ENCODE assay signal across 8 cellular contexts in genomic region chr1:178725603-178726517, GRCh38. TPM values are rescaled to one million over a fixed set of nuclear protein-coding genes. Genes with fewer than 3 reads are reported as not detected.
DNase-seq lines count a peak whose midpoint lies in the region; ATAC-seq and TF ChIP-seq lines count a peak whose summit lies in the region.

No MANE protein-coding gene starts in this region.

- DNase-seq in AG09319 (ENCODE audit: extremely low read depth, low read depth), result peak; percentile 48
- peak; percentile 79 for DNase-seq in NCI-H510A treated with DMSO at 0.1 percent for 48 hours (lab: John Stamatoyannopoulos, UW)
- peak; percentile 67 for DNase-seq in activated CD4-positive, alpha-beta memory T cell treated with anti-CD3 and anti-CD28 coated beads for 36 hours
- peak; percentile 83 to 94 (median 92) for DNase-seq in right lobe of liver
- peak; percentile 3 to 25 (median 11) for DNase-seq in stimulated activated CD4-positive, alpha-beta T cell treated with anti-CD3 and anti-CD28 coated beads, TNF-alpha, amount 100 ng/mL, for 1 hour (ENCODE audit: low read depth in 3 of 3, low spot score in 1 of 3)

- H3K27ac Mint-ChIP-seq in activated CD4-positive, alpha-beta memory T cell treated with anti-CD3 and anti-CD28 coated beads for 36 hours, result no peak overlapping the region

- peak overlapping the region; percentile 76 for H3K4me3 ChIP-seq in ectodermal cell (ENCODE audit: insufficient read depth, low read depth, low read length)
- peak overlapping the region; percentile 80 to 83 (median 83) for H3K4me3 ChIP-seq in right lobe of liver

- peak overlapping the region; percentile 78 for H3K4me3 Mint-ChIP-seq in activated CD4-positive, alpha-beta memory T cell treated with anti-CD3 and anti-CD28 coated beads for 36 hours

- peaks cover 12% of the 10 kb centered on the region for H3K4me1 ChIP-seq in ectodermal cell (ENCODE audit: control insufficient read depth, insufficient read depth, low read length)
- peaks cover 0 to 12% (median 0%) of the 10 kb centered on the region in 4 donors for H3K4me1 ChIP-seq in right lobe of liver

- POLR2A ChIA-PET in activated CD4-positive, alpha-beta memory T cell treated with anti-CD3 and anti-CD28 coated beads for 36 hours (lab: Charles Lee), result interaction anchor here (0.5 kb wide), 1 partner anchor 193 kb away, joined by 3 read pairs; no protein-coding TSS in a partner anchor

- CTCF ChIA-PET in activated CD4-positive, alpha-beta memory T cell treated with anti-CD3 and anti-CD28 coated beads for 36 hours (lab: Charles Lee), result interaction anchor here (0.6 to 1.3 kb wide), 5 partner anchors 8 to 164 kb away, joined by 3 to 5 read pairs (median 3); no protein-coding TSS in a partner anchor

- H3K36me3 Mint-ChIP-seq in activated CD4-positive, alpha-beta memory T cell treated with anti-CD3 and anti-CD28 coated beads for 36 hours, result no peaks in the 10 kb centered on the region

- no peaks in the 10 kb centered on the region for H3K9me3 ChIP-seq in ectodermal cell (ENCODE audit: control insufficient read depth, low read length)
- no peaks in the 10 kb centered on the region for H3K9me3 ChIP-seq in right lobe of liver

- H3K36me3 ChIP-seq in ectodermal cell (ENCODE audit: control insufficient read depth, insufficient read depth, low read length), result no peaks in the 10 kb centered on the region
- no peaks in the 10 kb centered on the region for H3K36me3 ChIP-seq in right lobe of liver

- H3K27ac ChIP-seq in ectodermal cell (ENCODE audit: insufficient read depth, low read depth, low read length, poor library complexity, severe bottlenecking) (peak overlapping the region; percentile 79), right lobe of liver (peak overlapping the region; percentile 94 to 96 (median 96))

- 0% methylated on average over 76 of the region's 76 CpGs for WGBS in ectodermal cell, 2 experiments
- under 1% methylated on average over 16 of the region's 76 CpGs for WGBS in right lobe of liver (ENCODE audit: insufficient coverage, low coverage, low lambda C conversion rate, missing lambda C conversion rate)

- peak; percentile 11; the same call in 1 of the 2 replicates for TF ChIP-seq CTCF in AG09319 (IDR thresholded peaks at IDR 0.05; ENCODE audit: low read depth, low read length)
- peak in 1 of 4 donors; percentile 20 for TF ChIP-seq CTCF in right lobe of liver (IDR thresholded peaks at IDR 0.05)

- H3K27me3 ChIP-seq in ectodermal cell (ENCODE audit: control insufficient read depth, insufficient read depth, low read length, poor library complexity, severe bottlenecking), result peaks cover 14% of the 10 kb centered on the region
- H3K27me3 ChIP-seq in right lobe of liver, result no peaks in the 10 kb centered on the region

- intact Hi-C loops in activated CD4-positive, alpha-beta memory T cell treated with anti-CD3 and anti-CD28 coated beads for 36 hours (cut with micrococcal nuclease), result loop anchor here (2.0 to 5.0 kb wide), 3 partner anchors 183 to 641 kb away; partner anchors contain the start of gene AXDND1
- intact Hi-C loops in right lobe of liver (cut with DNase I), result no loop called here

- ATAC-seq in GM19023 (IDR thresholded peaks at IDR 0.05; ENCODE audit: unreplicated experiment) (peak; percentile 48), HG03175 (IDR thresholded peaks at IDR 0.05; ENCODE audit: unreplicated experiment) (peak; percentile 79), right lobe of liver (peak; percentile 82 to 91 (median 87))

- no peaks in the 10 kb centered on the region for H3K9me3 Mint-ChIP-seq in activated CD4-positive, alpha-beta memory T cell treated with anti-CD3 and anti-CD28 coated beads for 36 hours

- peaks cover 14% of the 10 kb centered on the region for H3K27me3 Mint-ChIP-seq in activated CD4-positive, alpha-beta memory T cell treated with anti-CD3 and anti-CD28 coated beads for 36 hours

- TF ChIP-seq POLR2A in right lobe of liver (IDR thresholded peaks at IDR 0.05), result peak; percentile 65

- peaks cover 18% of the 10 kb centered on the region for H3K4me1 Mint-ChIP-seq in activated CD4-positive, alpha-beta memory T cell treated with anti-CD3 and anti-CD28 coated beads for 36 hours (ENCODE audit: low read depth)

RNA-seq across cellular contexts. Expression of gene RALGPS2, which starts 0.8 kb away (rescaled TPM):
- total RNA-seq in activated CD4-positive, alpha-beta memory T cell treated with anti-CD3 and anti-CD28 coated beads for 36 hours, result 1 to 10 TPM; 3.3 to 3.8 TPM
- polyA plus RNA-seq in ectodermal cell (2013, experiment 1 of 4), result 44.9 TPM
- 42.4 TPM for polyA plus RNA-seq in ectodermal cell (2013, experiment 2 of 4)
- 48.2 TPM for polyA plus RNA-seq in ectodermal cell (2013, experiment 3 of 4)
- polyA plus RNA-seq in ectodermal cell (2013, experiment 4 of 4), result 54.6 TPM
- 10 to 100 TPM; 21.0 to 38.3 (median 28.4) TPM for total RNA-seq in right lobe of liver

Comparison
In these comparisons a context has a peak if more than half of its experiments do, and no peak if none do; other contexts are left out.
1. Peak in every context shown above with its lines: DNase-seq, ATAC-seq, H3K4me3 ChIP-seq and H3K27ac ChIP-seq.
2. DNase-seq: peak in every context shown above with its lines; median percentile 92 in right lobe of liver; 79 in NCI-H510A treated with DMSO at 0.1 percent for 48 hours; 67 in activated CD4-positive, alpha-beta memory T cell treated with anti-CD3 and anti-CD28 coated beads for 36 hours; 48 in AG09319; 11 in stimulated activated CD4-positive, alpha-beta T cell treated with anti-CD3 and anti-CD28 coated beads, TNF-alpha, amount 100 ng/mL, for 1 hour.
3. RNA of gene RALGPS2, which starts 0.8 kb away (total RNA-seq): 21.0 to 38.3 TPM in right lobe of liver; 3.3 to 3.8 TPM in activated CD4-positive, alpha-beta memory T cell treated with anti-CD3 and anti-CD28 coated beads for 36 hours; every median in the first group is over 4 times any median in the second.